Comparison of ENCODE assay signal across 1 cellular context in genomic region chr5:169703803-169704202, GRCh38.
TF ChIP-seq lines count a peak whose summit lies in the region.

No MANE protein-coding gene starts in this region.

TF ChIP-seq in GM23338, 12 proteins besides CTCF, POLR2A, EP300 and RAD21:
- no peak for TF ChIP-seq REST (IDR thresholded peaks at IDR 0.05; ENCODE audit: unreplicated experiment)
- TF ChIP-seq EZH2 (IDR thresholded peaks at IDR 0.05; ENCODE audit: low read depth, unreplicated experiment): no peak
- no peak for TF ChIP-seq STAT1 (IDR thresholded peaks at IDR 0.05; ENCODE audit: unreplicated experiment)
- no peak for TF ChIP-seq POLR2AphosphoS5 (IDR thresholded peaks at IDR 0.05; ENCODE audit: low read depth)
- TF ChIP-seq CREB1 (CRISPR knock-in tag; IDR thresholded peaks at IDR 0.05; ENCODE audit: low read depth): no peak
- no peak for TF ChIP-seq ZNF462 (CRISPR knock-in tag; IDR thresholded peaks at IDR 0.05)
